ENCODE assay signal across 19 cellular contexts in genomic region chr1:203159844-203160243, GRCh38. TPM values are rescaled to one million over a fixed set of nuclear protein-coding genes. Genes with fewer than 3 reads are reported as not detected.
DNase-seq lines count a peak whose midpoint lies in the region.
"Had no signal": no experiment of that assay in that cellular context is flagged by ENCODE, and none has a peak within 500 bp of the region (broad histone marks: within the 10 kb centered on the region; RNA-seq: fewer than 3 reads in every experiment).

No MANE protein-coding gene starts in this region.

- H3K27ac ChIP-seq in layer of hippocampus (ENCODE audit: low read depth, low read length) (peak overlapping the region; percentile 44), neuronal stem cell (replicated peaks; ENCODE audit: low read length) (no peak overlapping the region)
- H3K27ac ChIP-seq: 22Rv1, A549, C4-2B had no signal

- H3K9me3 ChIP-seq in neuronal stem cell (replicated peaks in 1 of 2; ENCODE audit: control insufficient read depth in 2 of 2, insufficient read depth in 1 of 2, low read depth in 1 of 2, low read length in 2 of 2): peaks cover 0 to 4% of the 10 kb centered on the region in 2 donors
- no peaks in the 10 kb centered on the region for H3K9me3 ChIP-seq in HAP-1
- H3K9me3 ChIP-seq: Caco-2 had no signal

- H3K4me1 ChIP-seq in neuronal stem cell (ENCODE audit: control insufficient read depth in 2 of 2, insufficient read depth in 1 of 2, low read depth in 1 of 2, low read length in 2 of 2) (peaks cover 0 to 6% of the 10 kb centered on the region in 2 donors), HAP-1 (no peaks in the 10 kb centered on the region)
- H3K4me1 ChIP-seq: A549 had no signal

- DNase-seq in NCI-H2171 treated with DMSO at 0.1 percent for 48 hours (lab: John Stamatoyannopoulos, UW): peak; percentile 43
- no peak for DNase-seq in NCI-H2171 (lab: John Stamatoyannopoulos, UW)
- no peak for DNase-seq in neuronal stem cell (ENCODE audit: low spot score)
- no peak for DNase-seq in stimulated activated CD4-positive, alpha-beta T cell treated with anti-CD3 and anti-CD28 coated beads, Interleukin-4, amount 100 ng/mL, for 24 hours
- DNase-seq in NOMO-1 treated with DMSO at 0.1 percent for 48 hours (lab: John Stamatoyannopoulos, UW; ENCODE audit: unreplicated experiment): no peak
- DNase-seq in HAP-1 (ENCODE audit: low spot score in 2 of 2): no peak
- DNase-seq: AML-193; Caco-2; CD4-positive, alpha-beta T cell; DMS79; GDM1; H7; IMR-90 had no signal

- in situ Hi-C loops in HAP-1 (cut with MboI; ENCODE audit: low sequenced_read_pairs): no loop called here

- H3K4me3 ChIP-seq in neuronal stem cell (ENCODE audit: low read length in 2 of 2) (peak overlapping the region in 1 of 2 donors; percentile 18), HAP-1 (no peak overlapping the region)
- H3K4me3 ChIP-seq: A549, GM23338 had no signal

- no peak overlapping the region for H3K14ac ChIP-seq in neuronal stem cell (ENCODE audit: low read length)

- H3K36me3 ChIP-seq in neuronal stem cell (replicated peaks in 1 of 2; ENCODE audit: control insufficient read depth in 2 of 2, insufficient read depth in 2 of 2, low read length in 2 of 2) (no peaks in the 10 kb centered on the region), HAP-1 (replicated peaks) (no peaks in the 10 kb centered on the region)

- H2BK5ac ChIP-seq in neuronal stem cell (ENCODE audit: low read length): no peak overlapping the region

- H3K9ac ChIP-seq in neuronal stem cell (ENCODE audit: low read depth, low read length, poor library complexity): peak overlapping the region; percentile 63

- no peak overlapping the region for H3K4me2 ChIP-seq in neuronal stem cell (ENCODE audit: insufficient read depth, low read length, poor library complexity, severe bottlenecking)
- H3K4me2 ChIP-seq: A549, GM23338 had no signal

- H3K23ac ChIP-seq in neuronal stem cell (ENCODE audit: low read depth, low read length, poor library complexity): no peak overlapping the region

- WGBS in neuronal stem cell (ENCODE audit: extremely low coverage in 2 of 2, insufficient read length in 2 of 2, insufficient replicate concordance in 1 of 2), 2 donors: no CpG with 5 or more reads among the region's 1 CpG

- no peak overlapping the region for H4K91ac ChIP-seq in neuronal stem cell (ENCODE audit: low read depth, low read length, poor library complexity)

- H4K8ac ChIP-seq in neuronal stem cell (ENCODE audit: low read depth, low read length): no peak overlapping the region

- H2BK12ac ChIP-seq in neuronal stem cell (ENCODE audit: low read length): no peak overlapping the region

- H2AK5ac ChIP-seq in neuronal stem cell (ENCODE audit: low read depth, low read length): no peak overlapping the region

- no peaks in the 10 kb centered on the region for H3K79me1 ChIP-seq in neuronal stem cell (ENCODE audit: low read depth, low read length)

- H3K18ac ChIP-seq in neuronal stem cell (ENCODE audit: low read length): peak overlapping the region; percentile 27

- H2AFZ ChIP-seq in neuronal stem cell (ENCODE audit: low read length): no peak overlapping the region
- H2AFZ ChIP-seq: GM23338 had no signal

- no peak overlapping the region for H2BK15ac ChIP-seq in neuronal stem cell (ENCODE audit: low read length)

- H3K27me3 ChIP-seq in layer of hippocampus (ENCODE audit: control insufficient read depth, insufficient read depth, low read length): no peaks in the 10 kb centered on the region
- no peaks in the 10 kb centered on the region for H3K27me3 ChIP-seq in neuronal stem cell (ENCODE audit: control insufficient read depth in 3 of 3, insufficient read depth in 3 of 3, low read depth in 1 of 3, low read length in 3 of 3)
- H3K27me3 ChIP-seq in HAP-1 (ENCODE audit: low read depth): 0 out of 2 replicates have a peak, but pooled peaks cover 9% of the 10 kb centered on the region

- H3K4ac ChIP-seq in neuronal stem cell (ENCODE audit: low read length): no peak overlapping the region

- no peak overlapping the region for H2BK120ac ChIP-seq in neuronal stem cell (ENCODE audit: low read depth, low read length)

RNA-seq across cellular contexts. Expression of gene MYBPH, which starts 15.8 kb away (rescaled TPM):
- polyA plus RNA-seq in neuronal stem cell (2013, experiment 1 of 2): not detected
- not detected for polyA plus RNA-seq in neuronal stem cell (2013, experiment 2 of 2)
- polyA plus RNA-seq: A549, BJ, GM23338, IMR-90 had no signal

RNA-seq across cellular contexts. Expression of gene CHI3L1, which starts 26.7 kb away (rescaled TPM):
- 0.24 TPM for polyA plus RNA-seq in neuronal stem cell (2013, experiment 1 of 2)
- polyA plus RNA-seq in neuronal stem cell (2013, experiment 2 of 2): 0.21 TPM
- polyA plus RNA-seq: GM23338 had no signal

RNA-seq across cellular contexts. Expression of gene ADORA1, which starts 32.3 kb away (rescaled TPM):
- polyA plus RNA-seq in neuronal stem cell (2013, experiment 1 of 2): 4.7 TPM
- polyA plus RNA-seq in neuronal stem cell (2013, experiment 2 of 2): 4.6 TPM
